8 cellular contexts compared by ENCODE assay signal in the genomic region with DNA sequence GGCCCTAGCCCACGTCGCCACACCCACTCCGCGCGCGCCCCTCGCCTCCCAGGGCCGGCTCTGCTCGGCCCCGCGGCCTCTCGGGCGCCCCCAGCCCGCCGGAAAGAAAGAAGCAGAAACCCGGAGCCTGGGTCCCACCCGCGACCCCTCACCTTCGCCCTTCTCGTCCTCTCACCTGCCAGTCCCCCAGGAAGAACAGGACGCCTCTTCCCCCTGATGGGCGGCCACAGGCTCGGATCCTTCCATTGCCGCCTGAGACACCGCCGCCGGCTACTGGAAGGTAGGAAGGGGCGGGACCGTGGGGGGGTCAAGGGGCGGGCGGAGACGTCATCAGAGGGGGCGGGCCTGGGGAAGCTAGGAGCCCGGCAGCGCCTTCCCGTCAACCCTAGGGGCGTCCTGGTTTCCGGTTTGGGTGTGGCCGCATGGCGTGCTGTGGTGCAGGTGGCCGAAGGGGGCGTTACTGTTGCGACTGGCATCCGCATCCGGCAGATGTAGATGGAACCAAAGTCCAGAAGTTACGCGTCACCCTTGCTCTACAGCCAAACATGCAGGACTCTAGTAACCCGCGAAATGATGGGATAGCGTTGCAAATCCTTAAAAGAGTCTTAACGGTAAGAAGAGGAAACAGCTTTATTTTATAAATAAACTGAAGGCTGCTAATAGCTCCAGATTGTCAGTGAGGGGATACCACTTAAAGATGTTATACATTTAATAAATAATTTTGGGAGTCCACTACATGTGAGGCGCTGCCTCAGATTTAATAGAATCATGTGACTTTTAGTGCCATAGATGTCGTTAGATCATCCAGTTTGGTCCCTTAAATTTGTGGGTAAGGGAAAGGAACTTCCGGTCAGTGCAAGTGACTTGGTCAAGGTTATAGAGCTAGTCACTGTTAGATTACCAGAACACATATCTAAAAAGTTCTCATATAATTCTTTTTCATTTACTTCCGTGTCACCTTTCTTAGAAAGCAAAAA.
DNase-seq lines count a peak whose midpoint lies in the region; ATAC-seq lines count a peak whose summit lies in the region.

A gene (minus strand): TSS at position 282 of the 977 bp plus-strand sequence. CDS start 36 bp downstream, at position 246.

- peak; percentile 98 for DNase-seq in AG20443 (ENCODE audit: low spot score)
- DNase-seq in NCI-H345 treated with DMSO at 0.1 percent for 48 hours (lab: John Stamatoyannopoulos, UW; ENCODE audit: unreplicated experiment) = peak; percentile 82
- peak; percentile 90 to 92 (median 91) for DNase-seq in activated CD4-positive, CD25-positive, alpha-beta regulatory T cell (lab: John Stamatoyannopoulos, UW)
- DNase-seq in central memory CD4-positive, alpha-beta T cell = peak; percentile 91
- DNase-seq in iris pigment epithelial cell (ENCODE audit: low read depth) = peak; percentile 95
- DNase-seq in stimulated activated CD4-positive, alpha-beta T cell treated with anti-CD3 and anti-CD28 coated beads, Interleukin-12 subunit alpha, Interleukin-12 subunit beta, amount 100 ng/mL, for 24 hours (ENCODE audit: low read depth in 2 of 2) = peak; percentile 86 to 93

- ATAC-seq in GM19025 (IDR thresholded peaks at IDR 0.05; ENCODE audit: low read depth, unreplicated experiment) (peak; percentile 97), HG03342 (IDR thresholded peaks at IDR 0.05; ENCODE audit: unreplicated experiment) (peak; percentile 98)

Comparison
In these comparisons a context has a peak if more than half of its experiments do, and no peak if none do; other contexts are left out.
1. Peak in every context shown above with its lines: DNase-seq and ATAC-seq.